In the genomic region with DNA sequence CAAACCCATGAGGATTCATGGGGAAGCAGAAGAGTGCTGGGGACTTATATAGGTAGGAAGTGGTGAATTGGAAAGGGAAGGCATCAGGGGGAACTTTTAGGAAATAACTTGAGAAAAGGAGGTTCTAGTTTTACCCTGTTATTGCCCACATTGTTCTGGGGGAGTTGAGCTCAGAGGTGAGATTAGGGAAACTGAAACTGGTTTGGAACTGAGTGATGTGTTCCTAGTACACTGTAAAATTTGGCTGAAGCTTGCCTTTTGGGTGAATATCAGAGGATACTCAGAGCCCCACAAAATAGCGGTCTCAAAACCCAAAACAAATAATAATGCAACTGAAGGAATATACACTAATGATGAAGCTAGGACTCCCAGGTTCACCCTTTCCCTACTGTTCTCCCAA, we compare ENCODE assay signal across 36 cellular contexts. TPM values are rescaled to one million over a fixed set of nuclear protein-coding genes. Genes with fewer than 3 reads are reported as not detected.
"Had no signal": no experiment of that assay in that cellular context is flagged by ENCODE, and none has a peak within 500 bp of the region (broad histone marks: within the 10 kb centered on the region; RNA-seq: fewer than 3 reads in every experiment).

No MANE protein-coding gene starts in this region.

- DNase-seq: activated B cell treated with CpG ODN at 0.5 μM for 24 hours; activated CD4-positive, alpha-beta memory T cell treated with anti-CD3 and anti-CD28 coated beads, Interleukin-2, amount 10 ng/mL, durations not matched to agents 7 days and 5 days; activated CD4-positive, alpha-beta T cell treated with anti-CD3 and anti-CD28 coated beads for 4 hours; activated CD4-positive, alpha-beta T cell treated with anti-CD3 and anti-CD28 coated beads, Interleukin-2, amount 10 ng/mL, durations not matched to agents 24 days and 14 days; activated CD4-positive, alpha-beta T cell treated with anti-CD3 and anti-CD28 coated beads, Interleukin-2, amount 50 U/mL, for 48 hours; activated CD4-positive, CD25-positive, alpha-beta regulatory T cell treated with anti-CD3 and anti-CD28 coated beads, Interleukin-2, amount 50 U/mL, for 72 hours; activated CD8-positive, alpha-beta memory T cell treated with anti-CD3 and anti-CD28 coated beads for 24 hours; activated CD8-positive, alpha-beta memory T cell treated with anti-CD3 and anti-CD28 coated beads, Interleukin-2, amount 10 ng/mL, durations not matched to agents 7 days and 5 days; activated CD8-positive, alpha-beta memory T cell treated with anti-CD3 and anti-CD28 coated beads, Interleukin-2, amount 50 U/mL, for 48 hours; activated CD8-positive, alpha-beta T cell treated with anti-CD3 and anti-CD28 coated beads, Interleukin-2, amount 10 ng/mL, durations not matched to agents 7 days and 5 days; activated effector memory CD4-positive, alpha-beta T cell treated with Interleukin-2 at 50 U/mL for 16 hours; activated gamma-delta T cell; activated naive CD4-positive, alpha-beta T cell treated with anti-CD3 and anti-CD28 coated beads, Interleukin-2, amount 10 ng/mL, durations not matched to agents 7 days and 5 days; activated naive CD4-positive, alpha-beta T cell treated with Interleukin-2 at 50 U/mL for 16 hours; activated naive CD8-positive, alpha-beta T cell treated with anti-CD3 and anti-CD28 coated beads, Interleukin-2, amount 10 ng/mL, durations not matched to agents 7 days and 5 days; activated naive CD8-positive, alpha-beta T cell treated with anti-CD3 and anti-CD28 coated beads, Interleukin-2, amount 50 U/mL, for 24 hours; activated T-cell treated with anti-CD3 and anti-CD28 coated beads, Interleukin-2, amount 50 U/mL, for 24 hours; activated T-cell treated with anti-CD3 and anti-CD28 coated beads, Interleukin-2, amount 50 U/mL, for 48 hours; amygdala; anterior cingulate cortex; caudate nucleus; cerebellar nuclear complex; T-helper 1 cell; T-helper 2 cell; T-helper 9 cell had no signal

- H3K27me3 ChIP-seq: ascending aorta, cardiac muscle cell had no signal

- H3K36me3 ChIP-seq: ascending aorta, cardiac muscle cell had no signal

- H3K4me1 Mint-ChIP-seq: activated B cell treated with CpG ODN at 0.5 μM for 24 hours; activated CD4-positive, alpha-beta memory T cell treated with anti-CD3 and anti-CD28 coated beads, Interleukin-2, amount 10 ng/mL, durations not matched to agents 7 days and 5 days; activated CD4-positive, alpha-beta T cell treated with anti-CD3 and anti-CD28 coated beads, Interleukin-2, amount 10 ng/mL, durations not matched to agents 24 days and 14 days; activated CD8-positive, alpha-beta memory T cell treated with anti-CD3 and anti-CD28 coated beads, Interleukin-2, amount 10 ng/mL, durations not matched to agents 7 days and 5 days; activated naive CD4-positive, alpha-beta T cell treated with anti-CD3 and anti-CD28 coated beads, Interleukin-2, amount 10 ng/mL, durations not matched to agents 7 days and 5 days; activated naive CD4-positive, alpha-beta T cell treated with anti-CD3 and anti-CD28 coated beads, Interleukin-2, amount 50 U/mL, for 24 hours; activated naive CD8-positive, alpha-beta T cell treated with anti-CD3 and anti-CD28 coated beads, Interleukin-2, amount 10 ng/mL, durations not matched to agents 7 days and 5 days; activated naive CD8-positive, alpha-beta T cell treated with anti-CD3 and anti-CD28 coated beads, Interleukin-2, amount 50 U/mL, for 24 hours; brain; central memory CD8-positive, alpha-beta T cell had no signal

- H3K27ac Mint-ChIP-seq: activated B cell treated with CpG ODN at 0.5 μM for 24 hours; activated CD4-positive, alpha-beta memory T cell treated with anti-CD3 and anti-CD28 coated beads, Interleukin-2, amount 10 ng/mL, durations not matched to agents 7 days and 5 days; activated CD4-positive, alpha-beta T cell treated with anti-CD3 and anti-CD28 coated beads, Interleukin-2, amount 10 ng/mL, durations not matched to agents 24 days and 14 days; activated CD8-positive, alpha-beta memory T cell treated with anti-CD3 and anti-CD28 coated beads, Interleukin-2, amount 10 ng/mL, durations not matched to agents 7 days and 5 days; activated CD8-positive, alpha-beta T cell treated with anti-CD3 and anti-CD28 coated beads, Interleukin-2, amount 10 ng/mL, durations not matched to agents 7 days and 5 days; activated naive CD4-positive, alpha-beta T cell treated with anti-CD3 and anti-CD28 coated beads, Interleukin-2, amount 10 ng/mL, durations not matched to agents 7 days and 5 days; activated naive CD4-positive, alpha-beta T cell treated with anti-CD3 and anti-CD28 coated beads, Interleukin-2, amount 50 U/mL, for 24 hours; activated naive CD8-positive, alpha-beta T cell; activated naive CD8-positive, alpha-beta T cell treated with anti-CD3 and anti-CD28 coated beads, Interleukin-2, amount 10 ng/mL, durations not matched to agents 7 days and 5 days; activated naive CD8-positive, alpha-beta T cell treated with anti-CD3 and anti-CD28 coated beads, Interleukin-2, amount 50 U/mL, for 24 hours; activated T-cell treated with anti-CD3 and anti-CD28 coated beads, Interleukin-2, amount 50 U/mL, for 24 hours; activated T-helper 2 cell treated with anti-CD3 and anti-CD28 coated beads, Interferon-gamma antibody, Interleukin-2, Interleukin-4, amounts not matched to agents 10 μg/mL and 5 μg/mL and 100 μg/mL, durations not matched to agents 14 hours and 24 hours and 36 hours; brain; T-helper 1 cell treated with Interleukin-12 subunit alpha and Interleukin-12 subunit beta and Interleukin-4 antibody, amounts not matched to agents 30 μg/mL and 1 μg/mL, for 36 hours; T-helper 2 cell treated with Interferon-gamma antibody and Interleukin-4, amounts not matched to agents 5 μg/mL and 100 μg/mL, for 36 hours had no signal

- H3K4me3 Mint-ChIP-seq: activated B cell treated with CpG ODN at 0.5 μM for 24 hours; activated CD4-positive, alpha-beta memory T cell treated with anti-CD3 and anti-CD28 coated beads, Interleukin-2, amount 10 ng/mL, durations not matched to agents 7 days and 5 days; activated CD4-positive, alpha-beta T cell treated with anti-CD3 and anti-CD28 coated beads, Interleukin-2, amount 10 ng/mL, durations not matched to agents 24 days and 14 days; activated CD8-positive, alpha-beta memory T cell treated with anti-CD3 and anti-CD28 coated beads, Interleukin-2, amount 10 ng/mL, durations not matched to agents 7 days and 5 days; activated CD8-positive, alpha-beta T cell treated with anti-CD3 and anti-CD28 coated beads, Interleukin-2, amount 10 ng/mL, durations not matched to agents 7 days and 5 days; activated naive CD4-positive, alpha-beta T cell treated with anti-CD3 and anti-CD28 coated beads, Interleukin-2, amount 10 ng/mL, durations not matched to agents 7 days and 5 days; activated naive CD4-positive, alpha-beta T cell treated with anti-CD3 and anti-CD28 coated beads, Interleukin-2, amount 50 U/mL, for 24 hours; activated naive CD8-positive, alpha-beta T cell; activated naive CD8-positive, alpha-beta T cell treated with anti-CD3 and anti-CD28 coated beads, Interleukin-2, amount 10 ng/mL, durations not matched to agents 7 days and 5 days; activated naive CD8-positive, alpha-beta T cell treated with anti-CD3 and anti-CD28 coated beads, Interleukin-2, amount 50 U/mL, for 24 hours; activated T-cell treated with anti-CD3 and anti-CD28 coated beads, Interleukin-2, amount 50 U/mL, for 24 hours; brain; central memory CD8-positive, alpha-beta T cell; T-helper 1 cell treated with Interleukin-12 subunit alpha and Interleukin-12 subunit beta and Interleukin-4 antibody, amounts not matched to agents 30 μg/mL and 1 μg/mL, for 36 hours; T-helper 2 cell treated with Interferon-gamma antibody and Interleukin-4, amounts not matched to agents 5 μg/mL and 100 μg/mL, for 36 hours had no signal

- H3K4me1 ChIP-seq: ascending aorta had no signal

- H3K36me3 Mint-ChIP-seq: activated CD8-positive, alpha-beta memory T cell treated with anti-CD3 and anti-CD28 coated beads, Interleukin-2, amount 10 ng/mL, durations not matched to agents 7 days and 5 days; activated naive CD4-positive, alpha-beta T cell treated with anti-CD3 and anti-CD28 coated beads, Interleukin-2, amount 10 ng/mL, durations not matched to agents 7 days and 5 days; activated naive CD4-positive, alpha-beta T cell treated with anti-CD3 and anti-CD28 coated beads, Interleukin-2, amount 50 U/mL, for 24 hours; activated naive CD8-positive, alpha-beta T cell; activated naive CD8-positive, alpha-beta T cell treated with anti-CD3 and anti-CD28 coated beads, Interleukin-2, amount 10 ng/mL, durations not matched to agents 7 days and 5 days; brain had no signal

- H3K9me3 Mint-ChIP-seq: activated B cell treated with CpG ODN at 0.5 μM for 24 hours; activated CD4-positive, alpha-beta memory T cell treated with anti-CD3 and anti-CD28 coated beads, Interleukin-2, amount 10 ng/mL, durations not matched to agents 7 days and 5 days; activated CD4-positive, alpha-beta T cell treated with anti-CD3 and anti-CD28 coated beads, Interleukin-2, amount 10 ng/mL, durations not matched to agents 24 days and 14 days; activated naive CD4-positive, alpha-beta T cell treated with anti-CD3 and anti-CD28 coated beads, Interleukin-2, amount 10 ng/mL, durations not matched to agents 7 days and 5 days; activated T-helper 2 cell treated with anti-CD3 and anti-CD28 coated beads, Interferon-gamma antibody, Interleukin-2, Interleukin-4, amounts not matched to agents 10 μg/mL and 5 μg/mL and 100 μg/mL, durations not matched to agents 14 hours and 24 hours and 36 hours; T-helper 1 cell treated with Interleukin-12 subunit alpha and Interleukin-12 subunit beta and Interleukin-4 antibody, amounts not matched to agents 30 μg/mL and 1 μg/mL, for 36 hours; T-helper 2 cell treated with Interferon-gamma antibody and Interleukin-4, amounts not matched to agents 5 μg/mL and 100 μg/mL, for 36 hours had no signal

- H3K27me3 Mint-ChIP-seq: activated B cell treated with CpG ODN at 0.5 μM for 24 hours; activated CD4-positive, alpha-beta memory T cell treated with anti-CD3 and anti-CD28 coated beads, Interleukin-2, amount 10 ng/mL, durations not matched to agents 7 days and 5 days; activated CD4-positive, alpha-beta T cell treated with anti-CD3 and anti-CD28 coated beads, Interleukin-2, amount 10 ng/mL, durations not matched to agents 24 days and 14 days; activated CD8-positive, alpha-beta memory T cell treated with anti-CD3 and anti-CD28 coated beads, Interleukin-2, amount 10 ng/mL, durations not matched to agents 7 days and 5 days; activated naive CD4-positive, alpha-beta T cell treated with anti-CD3 and anti-CD28 coated beads, Interleukin-2, amount 10 ng/mL, durations not matched to agents 7 days and 5 days; activated naive CD8-positive, alpha-beta T cell treated with anti-CD3 and anti-CD28 coated beads, Interleukin-2, amount 10 ng/mL, durations not matched to agents 7 days and 5 days; activated T-cell treated with anti-CD3 and anti-CD28 coated beads, Interleukin-2, amount 50 U/mL, for 24 hours; central memory CD8-positive, alpha-beta T cell had no signal

- H3K9me3 ChIP-seq: ascending aorta had no signal

- H3K4me3 ChIP-seq: ascending aorta, cardiac muscle cell had no signal

- ATAC-seq: activated CD8-positive, alpha-beta memory T cell treated with anti-CD3 and anti-CD28 coated beads, Interleukin-2, amount 10 ng/mL, durations not matched to agents 7 days and 5 days; activated CD8-positive, alpha-beta T cell treated with anti-CD3 and anti-CD28 coated beads, Interleukin-2, amount 10 ng/mL, durations not matched to agents 7 days and 5 days; activated naive CD8-positive, alpha-beta T cell treated with anti-CD3 and anti-CD28 coated beads, Interleukin-2, amount 50 U/mL, for 24 hours had no signal

- H3K27ac ChIP-seq: ascending aorta, cardiac muscle cell, VCaP had no signal

RNA-seq across cellular contexts. Expression of gene APOB, which starts 39.6 kb away (rescaled TPM):
- total RNA-seq: activated B cell treated with CpG ODN at 0.5 μM for 24 hours; activated CD4-positive, alpha-beta memory T cell treated with anti-CD3 and anti-CD28 coated beads, Interleukin-2, amount 10 ng/mL, durations not matched to agents 7 days and 5 days; activated CD4-positive, alpha-beta T cell treated with anti-CD3 and anti-CD28 coated beads, Interleukin-2, amount 10 ng/mL, durations not matched to agents 24 days and 14 days; activated CD8-positive, alpha-beta memory T cell treated with anti-CD3 and anti-CD28 coated beads, Interleukin-2, amount 10 ng/mL, durations not matched to agents 7 days and 5 days; activated CD8-positive, alpha-beta T cell treated with anti-CD3 and anti-CD28 coated beads, Interleukin-2, amount 10 ng/mL, durations not matched to agents 7 days and 5 days; activated naive CD8-positive, alpha-beta T cell treated with anti-CD3 and anti-CD28 coated beads, Interleukin-2, amount 10 ng/mL, durations not matched to agents 7 days and 5 days; activated T-helper 2 cell treated with anti-CD3 and anti-CD28 coated beads, Interferon-gamma antibody, Interleukin-2, Interleukin-4, amounts not matched to agents 10 μg/mL and 5 μg/mL and 100 μg/mL, durations not matched to agents 14 hours and 24 hours and 36 hours had no signal

RNA-seq across cellular contexts. Expression of gene TDRD15, which starts 40.3 kb away (rescaled TPM):
- total RNA-seq: activated CD4-positive, alpha-beta T cell treated with anti-CD3 and anti-CD28 coated beads, Interleukin-2, amount 10 ng/mL, durations not matched to agents 24 days and 14 days; activated CD8-positive, alpha-beta memory T cell treated with anti-CD3 and anti-CD28 coated beads, Interleukin-2, amount 10 ng/mL, durations not matched to agents 7 days and 5 days; activated CD8-positive, alpha-beta T cell treated with anti-CD3 and anti-CD28 coated beads, Interleukin-2, amount 10 ng/mL, durations not matched to agents 7 days and 5 days; activated T-helper 2 cell treated with anti-CD3 and anti-CD28 coated beads, Interferon-gamma antibody, Interleukin-2, Interleukin-4, amounts not matched to agents 10 μg/mL and 5 μg/mL and 100 μg/mL, durations not matched to agents 14 hours and 24 hours and 36 hours; ascending aorta; bronchial epithelial cell; cardiac muscle cell had no signal
